In genomic region chr19:1813197-1813836, GRCh38 we compare ENCODE assay signal across 8 cellular contexts. TPM values are rescaled to one million over a fixed set of nuclear protein-coding genes. Genes with fewer than 3 reads are reported as not detected.
A peak's percentile ranks its signal among the peaks of the same experiment; 100 is the strongest.
DNase-seq lines count a peak whose midpoint lies in the region; ATAC-seq and TF ChIP-seq lines count a peak whose summit lies in the region.

No MANE protein-coding gene starts in this region.

- H2BK120ac ChIP-seq in IMR-90 (ENCODE audit: low read depth, low read length), result no peak overlapping the region

- intact Hi-C loops in IMR-90 (cut with micrococcal nuclease), result no loop called here

- no peak overlapping the region for H3K27ac ChIP-seq in ACC112 (ENCODE audit: low read depth, low read length)
- H3K27ac ChIP-seq in IMR-90 (ENCODE audit: insufficient read depth, low read length), result peak overlapping the region; percentile 4; the same call in 1 of the 2 replicates
- H3K27ac ChIP-seq in mucosa of rectum (ENCODE audit: low read depth in 2 of 2, low read length in 2 of 2), result peak overlapping the region; percentile 74

- peak overlapping the region; percentile 69 to 96 (median 93) for H3K27ac Mint-ChIP-seq in brain

- peak overlapping the region in 1 of 2 experiments; percentile 73; a peak in 2 of 4 replicates for H4K8ac ChIP-seq in IMR-90 (ENCODE audit: low read depth in 2 of 2, low read length in 2 of 2)

- H3K36me3 ChIP-seq in ACC112 (ENCODE audit: insufficient read depth, low read length) (no peaks in the 10 kb centered on the region), IMR-90 (ENCODE audit: control insufficient read depth, insufficient read depth, low read length) (peaks cover 24% of the 10 kb centered on the region), mucosa of rectum (ENCODE audit: control insufficient read depth in 2 of 2, insufficient read depth in 2 of 2, low read length in 2 of 2) (peaks cover 17 to 22% of the 10 kb centered on the region in 2 donors)

- H3K4me1 ChIP-seq in ACC112 (ENCODE audit: control insufficient read depth, insufficient read depth, low read length, unreplicated experiment) (peaks cover 8% of the 10 kb centered on the region), IMR-90 (ENCODE audit: control insufficient read depth, insufficient read depth, low read length) (peaks cover 8% of the 10 kb centered on the region), mucosa of rectum (ENCODE audit: control insufficient read depth in 2 of 2, insufficient read depth in 2 of 2, low read length in 2 of 2) (peaks cover 14 to 15% of the 10 kb centered on the region in 2 donors)

- H2AK5ac ChIP-seq in IMR-90 (ENCODE audit: low read depth, low read length), result peak overlapping the region; percentile 94

- peaks cover 0 to 9% of the 10 kb centered on the region in 2 experiments; a peak in 2 of 4 replicates for H3K79me1 ChIP-seq in IMR-90 (ENCODE audit: low read depth in 1 of 2, low read length in 2 of 2)

- no peak overlapping the region for H2AFZ ChIP-seq in ACC112 (ENCODE audit: low read length, unreplicated experiment)
- H2AFZ ChIP-seq in IMR-90 (replicated peaks; ENCODE audit: low read length, poor library complexity), result peak overlapping the region; percentile 97

- POLR2A ChIA-PET in IMR-90 (lab: Charles Lee; ENCODE audit: unreplicated experiment), result no interaction called here

- no peaks in the 10 kb centered on the region for H3K79me2 ChIP-seq in ACC112 (ENCODE audit: control insufficient read depth, insufficient read depth, low read length, unreplicated experiment)

- H3K4me3 Mint-ChIP-seq in brain, result peak overlapping the region; percentile 86 to 95 (median 91)

- dilution Hi-C loops in IMR-90 (cut with HindIII; ENCODE audit: low sequenced_read_pairs, unreplicated experiment), result no loop called here

- H3K36me3 Mint-ChIP-seq in brain, result peaks cover 4% of the 10 kb centered on the region

- no peak overlapping the region for H2BK20ac ChIP-seq in IMR-90 (ENCODE audit: low read depth, low read length)

- in situ Hi-C loops in IMR-90 (cut with MboI; ENCODE audit: low sequenced_read_pairs), result no loop called here

- H3K18ac ChIP-seq in IMR-90 (ENCODE audit: low read depth, low read length), result no peak overlapping the region

- H3K56ac ChIP-seq in IMR-90 (ENCODE audit: extremely low read depth, insufficient read depth, low read length), result no peak overlapping the region

- CTCF ChIA-PET in IMR-90 (lab: Yijun Ruan, JAX), result no interaction called here

- no peak overlapping the region for H2BK15ac ChIP-seq in IMR-90 (ENCODE audit: low read depth, low read length)

- no peaks in the 10 kb centered on the region; the same call in 1 of the 2 replicates for H4K20me1 ChIP-seq in IMR-90 (ENCODE audit: insufficient read depth, low read length)

- TF ChIP-seq CTCF in IMR-90 (conservative IDR thresholded peaks at IDR 0.05; ENCODE audit: low read depth, low read length) (no peak), brain (conservative IDR thresholded peaks at IDR 0.05) (peak in 1 of 2 experiments; percentile 39)

- peak overlapping the region; percentile 41 for H2BK5ac ChIP-seq in IMR-90 (ENCODE audit: low read depth, low read length, poor library complexity, severe bottlenecking)

- H3K9ac ChIP-seq in IMR-90 (ENCODE audit: low read depth, low read length) (peak overlapping the region; percentile 69; the same call in 1 of the 2 replicates), mucosa of rectum (ENCODE audit: low read depth in 1 of 2, low read length in 2 of 2) (peak overlapping the region; percentile 60 to 63)

- peak overlapping the region; percentile 98 for H3K4me2 ChIP-seq in IMR-90 (ENCODE audit: low read depth, low read length)

- H4K5ac ChIP-seq in IMR-90 (ENCODE audit: low read depth, low read length), result no peak overlapping the region

- no peaks in the 10 kb centered on the region for H3K27me3 Mint-ChIP-seq in brain

- H3K9me3 ChIP-seq in IMR-90 (ENCODE audit: control insufficient read depth, insufficient read depth, low read length) (no peaks in the 10 kb centered on the region), mucosa of rectum (ENCODE audit: control insufficient read depth in 2 of 2, low read length in 2 of 2) (no peaks in the 10 kb centered on the region)

- peaks cover 0 to 8% (median 0%) of the 10 kb centered on the region in 5 experiments for H3K9me3 Mint-ChIP-seq in brain

- peak overlapping the region; percentile 95 for H2AK9ac ChIP-seq in IMR-90 (replicated peaks; ENCODE audit: low read depth, low read length, poor library complexity)

- 0 out of 2 replicates have a peak overlapping the region, but pooled peaks have one; percentile 26 for H3K14ac ChIP-seq in IMR-90 (replicated peaks; ENCODE audit: low read depth, low read length)

- no peak for TF ChIP-seq POLR2A in IMR-90 (IDR thresholded peaks at IDR 0.05; ENCODE audit: low read depth, low read length)

- 0 out of 2 replicates have a peak overlapping the region, but pooled peaks have one; percentile 25 for H3K23ac ChIP-seq in IMR-90 (ENCODE audit: low read depth, low read length)

- peaks cover 4% of the 10 kb centered on the region; the same call in 1 of the 2 replicates for H3K9me1 ChIP-seq in IMR-90 (ENCODE audit: insufficient read depth, low read length)

- WGBS in IMR-90 (ENCODE audit: extremely low coverage in 2 of 2, insufficient read length in 1 of 2), 2 experiments, result 42% methylated on average over 2 of the region's 13 CpGs; no CpG with 5 or more reads in 1 of the 2 experiments

- peaks cover 9% of the 10 kb centered on the region for H3K4me1 Mint-ChIP-seq in brain

- peak overlapping the region; percentile 80 for H3K4me3 ChIP-seq in ACC112 (ENCODE audit: low read depth, low read length)
- H3K4me3 ChIP-seq in IMR-90 (ENCODE audit: insufficient read depth, low read depth, low read length), result peak overlapping the region; percentile 68; the same call in 1 of the 2 replicates
- H3K4me3 ChIP-seq in mucosa of rectum (ENCODE audit: low read length in 2 of 2), result peak overlapping the region; percentile 71 to 78

- TF ChIP-seq RAD21 in IMR-90 (IDR thresholded peaks at IDR 0.05; ENCODE audit: low read length), result no peak

- peak overlapping the region; percentile 77; the same call in 1 of the 2 replicates for H4K91ac ChIP-seq in IMR-90 (ENCODE audit: insufficient read depth, low read depth, low read length)

- ATAC-seq in IMR-90 (ENCODE audit: low read depth) (no peak), GM18502 (IDR thresholded peaks at IDR 0.05; ENCODE audit: poor library complexity, unreplicated experiment) (no peak), GM19023 (IDR thresholded peaks at IDR 0.05; ENCODE audit: unreplicated experiment) (no peak)

- no TSS peak for BruUV-seq in IMR-90 (replicated peaks; lab: Mats Ljungman, UMichigan)

- DNase-seq in IMR-90 (no peak), KG1 (lab: John Stamatoyannopoulos, UW) (no peak), NCI-H82 (lab: John Stamatoyannopoulos, UW) (no peak)

- H3K27me3 ChIP-seq in ACC112 (ENCODE audit: insufficient read depth, low read length) (no peaks in the 10 kb centered on the region), IMR-90 (ENCODE audit: control insufficient read depth, insufficient read depth, low read length) (no peaks in the 10 kb centered on the region), mucosa of rectum (ENCODE audit: control insufficient read depth in 2 of 2, insufficient read depth in 2 of 2, low read length in 2 of 2) (no peaks in the 10 kb centered on the region)

- peak overlapping the region; percentile 82 for H3K4ac ChIP-seq in IMR-90 (ENCODE audit: low read depth, low read length)

TF ChIP-seq in IMR-90, 13 proteins besides CTCF, POLR2A, EP300 and RAD21:
- TF ChIP-seq FOS (IDR thresholded peaks at IDR 0.05; ENCODE audit: low read depth, low read length), result no peak
- TF ChIP-seq BHLHE40 (IDR thresholded peaks at IDR 0.05; ENCODE audit: low read depth, low read length), result no peak

RNA-seq across cellular contexts. Expression of gene ATP8B3, which starts 1.2 kb away (rescaled TPM):
- total RNA-seq in IMR-90 (2012; rRNA removed), result 1.4 and 1.6 TPM in 2 replicates
- 8.1 and 9.0 TPM in 2 replicates for polyA plus RNA-seq in IMR-90 (2012; rRNA removed)
- 3.2 and 5.2 TPM in 2 replicates for polyA plus RNA-seq in IMR-90 (2012; cell fraction: cytosol; rRNA removed)
- 28.0 and 38.9 TPM in 2 replicates for polyA plus RNA-seq in IMR-90 (2012; cell fraction: nucleus; rRNA removed; ENCODE audit: low replicate concordance)
- 0.19 TPM for polyA plus RNA-seq in brain (ENCODE audit: insufficient read depth, low read depth, low replicate concordance)

RNA-seq across cellular contexts. Expression of gene REXO1, which starts 35.0 kb away (rescaled TPM):
- total RNA-seq in IMR-90 (2012; rRNA removed), result 1.4 and 2.5 TPM in 2 replicates
- 39.2 and 63.7 TPM in 2 replicates for polyA plus RNA-seq in IMR-90 (2012; rRNA removed)
- polyA plus RNA-seq in IMR-90 (2012; cell fraction: cytosol; rRNA removed), result 13.1 and 26.8 TPM in 2 replicates
- 185 and 1,091 TPM in 2 replicates for polyA plus RNA-seq in IMR-90 (2012; cell fraction: nucleus; rRNA removed; ENCODE audit: low replicate concordance)
- polyA plus RNA-seq in brain (ENCODE audit: insufficient read depth, low read depth, low replicate concordance), result 26.0 TPM

RNA-seq across cellular contexts. Expression of gene KLF16, which starts 50.1 kb away (rescaled TPM):
- 0.90 and 1.7 TPM in 2 replicates for total RNA-seq in IMR-90 (2012; rRNA removed)
- polyA plus RNA-seq in IMR-90 (2012; rRNA removed) (13.1 and 31.4 TPM in 2 replicates), brain (ENCODE audit: insufficient read depth, low read depth, low replicate concordance) (22.6 TPM)
- 14.5 and 19.8 TPM in 2 replicates for polyA plus RNA-seq in IMR-90 (2012; cell fraction: cytosol; rRNA removed)
- polyA plus RNA-seq in IMR-90 (2012; cell fraction: nucleus; rRNA removed; ENCODE audit: low replicate concordance), result 18.0 and 29.0 TPM in 2 replicates
